ENCODE assay signal across 20 cellular contexts in the genomic region with DNA sequence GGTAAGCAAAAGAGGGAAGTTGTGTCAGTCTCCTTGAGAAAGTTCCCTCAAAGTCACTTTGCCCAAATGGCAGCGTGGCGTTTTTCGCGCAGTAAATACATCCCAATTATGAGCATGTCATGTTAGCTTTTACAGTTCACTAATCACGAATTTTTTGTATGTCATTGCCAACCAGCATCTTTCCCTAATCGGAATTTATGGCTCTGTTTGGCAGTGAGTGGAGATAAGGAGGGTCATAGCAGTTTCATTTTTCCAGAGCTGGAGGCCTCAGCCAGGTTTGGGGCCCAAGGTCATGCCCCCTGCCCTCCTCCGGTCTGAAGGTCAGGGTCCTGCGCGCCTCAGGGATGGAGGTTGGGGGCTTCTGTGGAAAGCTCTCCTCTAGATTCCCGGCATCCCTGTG. TPM values are rescaled to one million over a fixed set of nuclear protein-coding genes. Genes with fewer than 3 reads are reported as not detected.
DNase-seq lines count a peak whose midpoint lies in the region; ATAC-seq, FAIRE-seq and TF ChIP-seq lines count a peak whose summit lies in the region.
"Had no signal": no experiment of that assay in that cellular context is flagged by ENCODE, and none has a peak within 500 bp of the region (broad histone marks: within the 10 kb centered on the region; RNA-seq: fewer than 3 reads in every experiment).

No MANE protein-coding gene starts in this region.

- H3K27me3 ChIP-seq in bronchial epithelial cell (ENCODE audit: control insufficient read depth, insufficient read depth, low read length) (peaks cover 2% of the 10 kb centered on the region), aorta (ENCODE audit: control insufficient read depth in 1 of 2, insufficient read depth in 2 of 2, low read length in 1 of 2) (no peaks in the 10 kb centered on the region)

- no peaks in the 10 kb centered on the region for H3K27me3 Mint-ChIP-seq in activated CD4-positive, alpha-beta T cell treated with anti-CD3 and anti-CD28 coated beads for 36 hours
- H3K27me3 Mint-ChIP-seq in activated naive CD8-positive, alpha-beta T cell treated with anti-CD3 and anti-CD28 coated beads, Interleukin-2, amount 50 U/mL, for 24 hours, result peaks cover 5% of the 10 kb centered on the region
- no peaks in the 10 kb centered on the region for H3K27me3 Mint-ChIP-seq in activated naive CD8-positive, alpha-beta T cell treated with anti-CD3 and anti-CD28 coated beads for 36 hours
- H3K27me3 Mint-ChIP-seq in activated T-helper 17 cell treated with anti-CD3 and anti-CD28 coated beads, Interleukin-2, amount 50 U/mL, for 72 hours, result no peaks in the 10 kb centered on the region

- no peak overlapping the region for H3K4me3 Mint-ChIP-seq in activated CD4-positive, alpha-beta T cell treated with anti-CD3 and anti-CD28 coated beads for 36 hours
- H3K4me3 Mint-ChIP-seq in activated naive CD8-positive, alpha-beta T cell treated with anti-CD3 and anti-CD28 coated beads, Interleukin-2, amount 50 U/mL, for 24 hours, result no peak overlapping the region
- no peak overlapping the region for H3K4me3 Mint-ChIP-seq in activated naive CD8-positive, alpha-beta T cell treated with anti-CD3 and anti-CD28 coated beads for 36 hours
- no peak overlapping the region for H3K4me3 Mint-ChIP-seq in activated T-helper 17 cell treated with anti-CD3 and anti-CD28 coated beads, Interleukin-2, amount 50 U/mL, for 72 hours
- H3K4me3 Mint-ChIP-seq: CD4-positive, alpha-beta memory T cell; GM23338; H9 had no signal

- no peaks in the 10 kb centered on the region for H3K36me3 Mint-ChIP-seq in activated CD4-positive, alpha-beta T cell treated with anti-CD3 and anti-CD28 coated beads for 36 hours (ENCODE audit: low read depth)
- H3K36me3 Mint-ChIP-seq in activated naive CD8-positive, alpha-beta T cell treated with anti-CD3 and anti-CD28 coated beads, Interleukin-2, amount 50 U/mL, for 24 hours (ENCODE audit: low read depth), result no peaks in the 10 kb centered on the region
- no peaks in the 10 kb centered on the region for H3K36me3 Mint-ChIP-seq in activated naive CD8-positive, alpha-beta T cell treated with anti-CD3 and anti-CD28 coated beads for 36 hours
- H3K36me3 Mint-ChIP-seq in activated T-helper 17 cell treated with anti-CD3 and anti-CD28 coated beads, Interleukin-2, amount 50 U/mL, for 72 hours (ENCODE audit: low read depth), result no peaks in the 10 kb centered on the region
- H3K36me3 Mint-ChIP-seq: CD4-positive, alpha-beta memory T cell had no signal

- peak; percentile 28 for FAIRE-seq in bronchial epithelial cell (lab: Jason Lieb, UNC)
- FAIRE-seq: GM12891, GM18507 had no signal

- H3K36me3 ChIP-seq in bronchial epithelial cell (ENCODE audit: control insufficient read depth, insufficient read depth, low read length) (no peaks in the 10 kb centered on the region), aorta (ENCODE audit: control insufficient read depth in 1 of 2, insufficient read depth in 2 of 2, low read length in 1 of 2) (no peaks in the 10 kb centered on the region)

- H3K4me1 ChIP-seq in aorta (ENCODE audit: control insufficient read depth in 1 of 2, insufficient read depth in 2 of 2, low read length in 2 of 2), result no peaks in the 10 kb centered on the region

- peak overlapping the region; percentile 29 for H3K27ac Mint-ChIP-seq in activated CD4-positive, alpha-beta T cell treated with anti-CD3 and anti-CD28 coated beads for 36 hours
- H3K27ac Mint-ChIP-seq in activated naive CD8-positive, alpha-beta T cell treated with anti-CD3 and anti-CD28 coated beads, Interleukin-2, amount 50 U/mL, for 24 hours, result peak overlapping the region; percentile 70
- H3K27ac Mint-ChIP-seq in activated naive CD8-positive, alpha-beta T cell treated with anti-CD3 and anti-CD28 coated beads for 36 hours, result no peak overlapping the region
- H3K27ac Mint-ChIP-seq in activated T-helper 17 cell treated with anti-CD3 and anti-CD28 coated beads, Interleukin-2, amount 50 U/mL, for 72 hours, result peak overlapping the region; percentile 69
- H3K27ac Mint-ChIP-seq: CD4-positive, alpha-beta memory T cell; GM23338; H9 had no signal

- no peak overlapping the region for H3K27ac ChIP-seq in aorta (ENCODE audit: low read depth in 1 of 2, low read length in 2 of 2)

- H3K4me3 ChIP-seq in bronchial epithelial cell (ENCODE audit: low read depth, low read length) (no peak overlapping the region), aorta (ENCODE audit: low read length in 2 of 2) (no peak overlapping the region)
- H3K4me3 ChIP-seq: GM23338 had no signal

- POLR2A ChIA-PET in activated CD4-positive, alpha-beta T cell treated with anti-CD3 and anti-CD28 coated beads for 36 hours (lab: Charles Lee), result no interaction called here

- H3K9me3 Mint-ChIP-seq in activated CD4-positive, alpha-beta T cell treated with anti-CD3 and anti-CD28 coated beads for 36 hours (ENCODE audit: low read depth), result no peaks in the 10 kb centered on the region
- no peaks in the 10 kb centered on the region for H3K9me3 Mint-ChIP-seq in activated naive CD8-positive, alpha-beta T cell treated with anti-CD3 and anti-CD28 coated beads, Interleukin-2, amount 50 U/mL, for 24 hours
- no peaks in the 10 kb centered on the region for H3K9me3 Mint-ChIP-seq in activated naive CD8-positive, alpha-beta T cell treated with anti-CD3 and anti-CD28 coated beads for 36 hours
- H3K9me3 Mint-ChIP-seq in activated T-helper 17 cell treated with anti-CD3 and anti-CD28 coated beads, Interleukin-2, amount 50 U/mL, for 72 hours, result no peaks in the 10 kb centered on the region
- H3K9me3 Mint-ChIP-seq: CD4-positive, alpha-beta memory T cell; GM23338; H9 had no signal

- intact Hi-C loops in activated CD4-positive, alpha-beta T cell treated with anti-CD3 and anti-CD28 coated beads for 36 hours (cut with DNase I, micrococcal nuclease), result no loop called here
- intact Hi-C loops in aorta (cut with DNase I), result no loop called here

- CTCF ChIA-PET in activated CD4-positive, alpha-beta T cell treated with anti-CD3 and anti-CD28 coated beads for 36 hours (lab: Charles Lee), result interaction anchor here (0.6 to 0.7 kb wide), 2 partner anchors 15 to 259 kb away, joined by 3 to 5 read pairs; no protein-coding TSS in a partner anchor

- no peak for DNase-seq in activated CD4-positive, alpha-beta T cell treated with anti-CD3 and anti-CD28 coated beads for 36 hours
- DNase-seq in activated CD4-positive, alpha-beta T cell treated with anti-CD3 and anti-CD28 coated beads for 48 hours, result no peak
- DNase-seq in activated naive CD8-positive, alpha-beta T cell treated with anti-CD3 and anti-CD28 coated beads, Interleukin-2, amount 50 U/mL, for 24 hours, result no peak
- DNase-seq in activated naive CD8-positive, alpha-beta T cell treated with anti-CD3 and anti-CD28 coated beads for 36 hours, result no peak
- DNase-seq in bronchial epithelial cell (ENCODE audit: low read depth), result no peak
- no peak for DNase-seq in activated T-cell treated with anti-CD3 and anti-CD28 coated beads, Interleukin-2, amount 50 U/mL, for 1 hour
- no peak for DNase-seq in aorta
- DNase-seq: C1 segment of cervical spinal cord; Calu3; CD4-positive, alpha-beta memory T cell; COR-L47; DMS53; DMS79 treated with DMSO at 0.1 percent for 48 hours; GF-D8; H9 had no signal

- no peak for TF ChIP-seq CTCF in bronchial epithelial cell (IDR thresholded peaks at IDR 0.05; ENCODE audit: insufficient read depth, low read length, severe bottlenecking)

- no peak for ATAC-seq in activated CD4-positive, alpha-beta T cell treated with anti-CD3 and anti-CD28 coated beads for 36 hours
- no peak for ATAC-seq in activated naive CD8-positive, alpha-beta T cell treated with anti-CD3 and anti-CD28 coated beads, Interleukin-2, amount 50 U/mL, for 24 hours
- no peak for ATAC-seq in activated T-helper 17 cell treated with anti-CD3 and anti-CD28 coated beads, Interleukin-2, amount 50 U/mL, for 72 hours (replicated peaks)
- no peak for ATAC-seq in aorta (ENCODE audit: low FRiP score)
- ATAC-seq: GM23338, HCT116 had no signal

- WGBS in aorta, 2 donors, result 92 to 94% methylated on average over 10 of the region's 10 CpGs

- H3K9me3 ChIP-seq in aorta (ENCODE audit: control insufficient read depth, low read length), result no peaks in the 10 kb centered on the region

- H3K4me1 Mint-ChIP-seq in activated CD4-positive, alpha-beta T cell treated with anti-CD3 and anti-CD28 coated beads for 36 hours, result peaks cover 20% of the 10 kb centered on the region
- peaks cover 37% of the 10 kb centered on the region for H3K4me1 Mint-ChIP-seq in activated naive CD8-positive, alpha-beta T cell treated with anti-CD3 and anti-CD28 coated beads, Interleukin-2, amount 50 U/mL, for 24 hours
- H3K4me1 Mint-ChIP-seq in activated naive CD8-positive, alpha-beta T cell treated with anti-CD3 and anti-CD28 coated beads for 36 hours, result peaks cover 26% of the 10 kb centered on the region
- peaks cover 12% of the 10 kb centered on the region for H3K4me1 Mint-ChIP-seq in activated T-helper 17 cell treated with anti-CD3 and anti-CD28 coated beads, Interleukin-2, amount 50 U/mL, for 72 hours
- H3K4me1 Mint-ChIP-seq: CD4-positive, alpha-beta memory T cell had no signal

RNA-seq across cellular contexts. Expression of a gene that starts 50.1 kb away (rescaled TPM):
- 10 to 100 TPM; 28.7 to 38.7 TPM for total RNA-seq in activated CD4-positive, alpha-beta T cell treated with anti-CD3 and anti-CD28 coated beads for 36 hours
- 10 to 100 TPM; 33.4 to 33.8 TPM for total RNA-seq in activated naive CD8-positive, alpha-beta T cell treated with anti-CD3 and anti-CD28 coated beads for 36 hours
- 10 to 100 TPM; 17.9 to 36.8 TPM for total RNA-seq in activated T-helper 17 cell treated with anti-CD3 and anti-CD28 coated beads, Interleukin-2, amount 50 U/mL, for 72 hours
- 20.8 and 27.0 TPM in 2 replicates for total RNA-seq in bronchial epithelial cell
- total RNA-seq in aorta, result 10 to 100 TPM; 32.3 to 34.4 TPM
- polyA plus RNA-seq in aorta, result 10 to 100 TPM; 18.7 to 30.6 TPM
